ENCODE assay signal across 8 cellular contexts in genomic region chr3:146503459-146504202, GRCh38. TPM values are rescaled to one million over a fixed set of nuclear protein-coding genes. Genes with fewer than 3 reads are reported as not detected.
DNase-seq lines count a peak whose midpoint lies in the region; ATAC-seq and TF ChIP-seq lines count a peak whose summit lies in the region.

No MANE protein-coding gene starts in this region.

- CTCF ChIA-PET in RWPE1 (lab: Yijun Ruan, JAX): interaction anchor here (1.2 kb wide), 1 partner anchor 74 kb away, joined by 3 read pairs; no protein-coding TSS in a partner anchor

- ATAC-seq in GM19395 (IDR thresholded peaks at IDR 0.05; ENCODE audit: unreplicated experiment) (peak; percentile 99), HG03196 (IDR thresholded peaks at IDR 0.05; ENCODE audit: unreplicated experiment) (peak; percentile 97)

- in situ Hi-C loops in Caki2 (cut with HindIII; ENCODE audit: low pct_unique_long_range_greater_than_20kb, low sequenced_read_pairs): no loop called here

- intact Hi-C loops in cardiac septum (cut with DNase I): loop anchor here (10.0 kb wide), 1 partner anchor 109 kb away; no protein-coding TSS in a partner anchor

- TF ChIP-seq CTCF in RWPE1 (conservative IDR thresholded peaks at IDR 0.05; ENCODE audit: low read depth): no peak

- POLR2A ChIA-PET in RWPE1 (lab: Yijun Ruan, JAX; ENCODE audit: low non-redundant PET): no interaction called here

- peak; percentile 75 for DNase-seq in Caki2 (ENCODE audit: low read depth)
- DNase-seq in RWPE1 (ENCODE audit: low spot score): peak; percentile 55
- DNase-seq in hepatic stellate cell (ENCODE audit: low spot score): peak; percentile 56
- DNase-seq in NAMALWA (ENCODE audit: low spot score): no peak
- DNase-seq in cardiac septum (ENCODE audit: low spot score): no peak
- DNase-seq in activated CD4-positive, alpha-beta T cell treated with anti-CD3 and anti-CD28 coated beads for 1 hour: no peak

- peak overlapping the region; percentile 62 for H3K27ac ChIP-seq in RWPE1

RNA-seq across cellular contexts. Expression of gene PLSCR2, which starts 34.3 kb away (rescaled TPM):
- total RNA-seq in Caki2 (2014; rRNA removed; shearing (Covaris generic); ENCODE audit: low replicate concordance): not detected in 2 replicates
- total RNA-seq in cardiac septum: 0.48 TPM

RNA-seq across cellular contexts. Expression of gene PLSCR1, which starts 40.8 kb away (rescaled TPM):
- total RNA-seq in Caki2 (2014; rRNA removed; shearing (Covaris generic); ENCODE audit: low replicate concordance): 46.7 and 47.6 TPM in 2 replicates
- 43.5 TPM for total RNA-seq in cardiac septum

Comparison
In these comparisons a context has a peak if more than half of its experiments do, and no peak if none do; other contexts are left out.
1. DNase-seq: peak in Caki2 (single experiment), RWPE1 (single experiment) and hepatic stellate cell (single experiment); none in NAMALWA (single experiment), cardiac septum (single experiment) and activated CD4-positive, alpha-beta T cell treated with anti-CD3 and anti-CD28 coated beads for 1 hour (single experiment).